ENCODE assay signal across 10 cellular contexts in the genomic region with DNA sequence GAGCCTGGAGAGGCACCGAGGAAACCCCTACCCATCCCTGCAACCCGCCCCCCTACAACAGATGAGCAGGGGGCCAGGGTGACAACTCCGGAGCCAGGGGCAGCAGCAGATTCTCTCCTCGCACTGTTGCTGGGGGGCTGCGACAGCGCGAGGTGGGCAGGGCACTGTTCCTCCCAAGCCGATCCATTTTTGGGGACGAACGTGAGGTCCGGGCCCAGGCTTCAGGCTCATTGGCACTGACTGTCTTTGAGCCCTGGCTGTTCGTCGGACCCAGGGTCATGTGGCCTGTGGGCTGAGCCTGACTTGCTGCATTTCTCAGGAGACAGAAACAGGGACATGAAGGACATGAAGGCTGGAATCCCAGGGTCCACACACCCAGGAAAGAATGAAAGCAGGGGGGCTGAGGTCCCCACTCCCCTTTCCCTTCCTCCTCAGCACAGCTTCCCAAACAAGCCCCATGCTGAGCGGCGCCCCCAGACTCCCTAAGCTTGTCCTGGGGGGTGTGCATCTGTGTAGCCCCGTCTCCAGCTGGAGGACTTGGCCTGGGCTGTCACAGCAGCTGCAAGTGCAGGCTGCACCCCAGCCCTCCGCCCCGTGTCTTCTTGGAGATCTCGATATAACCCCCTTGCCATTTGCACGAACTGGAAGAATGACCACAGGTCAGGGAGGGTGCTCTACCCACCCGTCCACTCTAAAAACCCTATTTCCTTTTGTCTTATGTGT. TPM values are rescaled to one million over a fixed set of nuclear protein-coding genes. Genes with fewer than 3 reads are reported as not detected.
DNase-seq lines count a peak whose midpoint lies in the region; ATAC-seq and TF ChIP-seq lines count a peak whose summit lies in the region.
"Had no signal": no experiment of that assay in that cellular context is flagged by ENCODE, and none has a peak within 500 bp of the region (broad histone marks: within the 10 kb centered on the region; RNA-seq: fewer than 3 reads in every experiment).

No MANE protein-coding gene starts in this region.

- peak overlapping the region; percentile 83 for H3K14ac ChIP-seq in trophoblast cell (ENCODE audit: low read length)

- H3K27ac ChIP-seq in trophoblast cell (ENCODE audit: low read depth, low read length), result peak overlapping the region; percentile 96

- no peak for TF ChIP-seq CTCF in WI38 (IDR thresholded peaks at IDR 0.05; ENCODE audit: low read depth, low read length)

- intact Hi-C loops in head of caudate nucleus (cut with DNase I), result loop anchor here (5.0 kb wide), 1 partner anchor 48 kb away; no protein-coding TSS in a partner anchor

- peak overlapping the region; percentile 90 for H2BK12ac ChIP-seq in trophoblast cell (ENCODE audit: low read length)

- H2BK120ac ChIP-seq in trophoblast cell (ENCODE audit: insufficient read depth, low read length, poor library complexity), result peak overlapping the region; percentile 82

- ATAC-seq in GM21786 (IDR thresholded peaks at IDR 0.05; ENCODE audit: unreplicated experiment) (no peak), HG03565 (IDR thresholded peaks at IDR 0.05; ENCODE audit: unreplicated experiment) (no peak), HG03045 (IDR thresholded peaks at IDR 0.05; ENCODE audit: unreplicated experiment) (no peak)

- H2AK5ac ChIP-seq in trophoblast cell (ENCODE audit: low read length), result peak overlapping the region; percentile 49

- peaks cover 10% of the 10 kb centered on the region for H3K79me2 ChIP-seq in trophoblast cell (ENCODE audit: control insufficient read depth, insufficient read depth, low read length, poor library complexity)

- DNase-seq in AG20443 (ENCODE audit: low spot score), result peak; percentile 43
- peak in 41 of 42 donors; percentile 53 to 87 (median 72) for DNase-seq in head of caudate nucleus
- DNase-seq in trophoblast cell, result no peak
- no peak for DNase-seq in mesenteric fat pad (ENCODE audit: low spot score)
- DNase-seq: activated CD4-positive, alpha-beta memory T cell treated with anti-CD3 and anti-CD28 coated beads for 36 hours; NCI-H1930 had no signal

- peak overlapping the region; percentile 92 for H4K91ac ChIP-seq in trophoblast cell (ENCODE audit: low read depth, low read length)

- peak overlapping the region; percentile 21 for H3K9ac ChIP-seq in trophoblast cell (ENCODE audit: low read length)

- no peak overlapping the region for H3K23ac ChIP-seq in trophoblast cell (ENCODE audit: low read length)

- no CpG with 5 or more reads among the region's 21 CpGs for WGBS in trophoblast cell (ENCODE audit: extremely low coverage, insufficient coverage, insufficient read length)

- no peaks in the 10 kb centered on the region for H3K27me3 ChIP-seq in trophoblast cell (ENCODE audit: insufficient read depth, low read length)

- peaks cover 2 to 3% of the 10 kb centered on the region in 2 experiments for H3K36me3 ChIP-seq in trophoblast cell (ENCODE audit: control insufficient read depth in 1 of 2, insufficient read depth in 2 of 2, low read length in 2 of 2)

- H3K4me3 ChIP-seq in WI38 (ENCODE audit: low read depth, low read length) (peak overlapping the region; percentile 39), trophoblast cell (ENCODE audit: low read depth, low read length) (peak overlapping the region; percentile 6)

- peak overlapping the region; percentile 66 for H3K4ac ChIP-seq in trophoblast cell (ENCODE audit: low read depth, low read length)

- peaks cover 27% of the 10 kb centered on the region for H3K79me1 ChIP-seq in trophoblast cell (ENCODE audit: low read length)

- peak overlapping the region; percentile 37 for H4K12ac ChIP-seq in trophoblast cell (ENCODE audit: low read depth, low read length)

- H3K4me2 ChIP-seq in trophoblast cell (ENCODE audit: low read length), result peak overlapping the region; percentile 49

- H2BK5ac ChIP-seq in trophoblast cell (ENCODE audit: low read depth, low read length, poor library complexity), result peak overlapping the region; percentile 91

- peak overlapping the region; percentile 85 for H3K18ac ChIP-seq in trophoblast cell (ENCODE audit: low read length)

- peaks cover 27% of the 10 kb centered on the region in 2 experiments for H3K4me1 ChIP-seq in trophoblast cell (ENCODE audit: control insufficient read depth in 1 of 2, insufficient read depth in 2 of 2, low read length in 2 of 2)

- peak overlapping the region; percentile 52 for H2AFZ ChIP-seq in trophoblast cell (ENCODE audit: insufficient read depth, low read length, poor library complexity)

- peaks cover 2% of the 10 kb centered on the region for H3K9me3 ChIP-seq in trophoblast cell (ENCODE audit: insufficient read depth, low read depth, low read length)

- peak overlapping the region; percentile 75 for H4K8ac ChIP-seq in trophoblast cell (ENCODE audit: low read depth, low read length)

RNA-seq across cellular contexts. Expression of a gene that starts 18.7 kb away (rescaled TPM):
- 0.18 and 0.19 TPM in 2 replicates for polyA plus RNA-seq in trophoblast cell (2013)
- total RNA-seq in mesenteric fat pad, result 6.5 TPM
- total RNA-seq: activated CD4-positive, alpha-beta memory T cell treated with anti-CD3 and anti-CD28 coated beads for 36 hours had no signal

RNA-seq across cellular contexts. Expression of a gene that starts 40.9 kb away (rescaled TPM):
- polyA plus RNA-seq in trophoblast cell (2013), result 53.1 and 56.6 TPM in 2 replicates
- 351 TPM for total RNA-seq in mesenteric fat pad

RNA-seq across cellular contexts. Expression of a gene that starts 43.7 kb away (rescaled TPM):
- polyA plus RNA-seq in trophoblast cell (2013), result 21.5 and 22.0 TPM in 2 replicates
- total RNA-seq in mesenteric fat pad, result 93.9 TPM

Comparison
In these comparisons a context has a peak if more than half of its experiments do, and no peak if none do; other contexts are left out.
1. DNase-seq: peak in AG20443 (single experiment) and head of caudate nucleus (41 of 42); none in trophoblast cell (0 of 2) and mesenteric fat pad (single experiment).